8 cellular contexts compared by ENCODE assay signal in genomic region chr2:101149241-101150192, GRCh38. TPM values are rescaled to one million over a fixed set of nuclear protein-coding genes. Genes with fewer than 3 reads are reported as not detected.
DNase-seq lines count a peak whose midpoint lies in the region; ATAC-seq, FAIRE-seq and TF ChIP-seq lines count a peak whose summit lies in the region.

No MANE protein-coding gene starts in this region.

- FAIRE-seq in keratinocyte (lab: Jason Lieb, UNC) = peak; percentile 43

- no peaks in the 10 kb centered on the region for H3K9me3 Mint-ChIP-seq in activated T-cell treated with anti-CD3 and anti-CD28 coated beads, Interleukin-2, amount 50 U/mL, for 24 hours
- H3K9me3 Mint-ChIP-seq in activated CD8-positive, alpha-beta T cell treated with anti-CD3 and anti-CD28 coated beads for 36 hours = no peaks in the 10 kb centered on the region

- peak overlapping the region; percentile 69 for H3K4me3 Mint-ChIP-seq in activated T-cell treated with anti-CD3 and anti-CD28 coated beads, Interleukin-2, amount 50 U/mL, for 24 hours
- peak overlapping the region; percentile 63 for H3K4me3 Mint-ChIP-seq in activated CD8-positive, alpha-beta T cell treated with anti-CD3 and anti-CD28 coated beads for 36 hours

- dilution Hi-C loops in keratinocyte (cut with MboI; ENCODE audit: extremely low pct_ligation_motif_present, low sequenced_read_pairs) = no loop called here

- H3K27ac ChIP-seq in keratinocyte (ENCODE audit: control insufficient read depth, insufficient read depth, low read length) = peak overlapping the region; percentile 70
- H3K27ac ChIP-seq in testis = peak overlapping the region in 1 of 2 donors; percentile 83

- H3K36me3 ChIP-seq in keratinocyte (ENCODE audit: control insufficient read depth in 2 of 2, extremely low read depth in 1 of 2, insufficient read depth in 2 of 2, low read length in 2 of 2) (no peaks in the 10 kb centered on the region), testis (ENCODE audit: low read depth, missing control alignments) (no peaks in the 10 kb centered on the region)

- peak; percentile 35 for DNase-seq in activated T-cell treated with anti-CD3 and anti-CD28 coated beads, Interleukin-2, amount 50 U/mL, for 24 hours
- no peak for DNase-seq in activated T-cell treated with anti-CD3 and anti-CD28 coated beads, Interleukin-2, amount 50 U/mL, for 1 hour
- DNase-seq in activated CD8-positive, alpha-beta T cell treated with anti-CD3 and anti-CD28 coated beads for 36 hours = no peak
- DNase-seq in keratinocyte (ENCODE audit: low read depth, low spot score) = no peak
- peak; percentile 30 for DNase-seq in testis
- DNase-seq in GM10266 (ENCODE audit: extremely low spot score) = no peak
- no peak for DNase-seq in islet precursor cell

- peak overlapping the region; percentile 84 for H3K9ac ChIP-seq in keratinocyte (ENCODE audit: control insufficient read depth, extremely low read depth, insufficient read depth, low read length)

- H3K27me3 ChIP-seq in keratinocyte (ENCODE audit: control insufficient read depth, extremely low read depth, insufficient read depth, low read length) (no peaks in the 10 kb centered on the region), testis (no peaks in the 10 kb centered on the region)

- H3K27me3 Mint-ChIP-seq in activated T-cell treated with anti-CD3 and anti-CD28 coated beads, Interleukin-2, amount 50 U/mL, for 24 hours = peaks cover 33% of the 10 kb centered on the region
- H3K27me3 Mint-ChIP-seq in activated CD8-positive, alpha-beta T cell treated with anti-CD3 and anti-CD28 coated beads for 36 hours = peaks cover 27% of the 10 kb centered on the region

- no peak for ATAC-seq in activated CD8-positive, alpha-beta T cell treated with anti-CD3 and anti-CD28 coated beads for 36 hours
- no peak for ATAC-seq in HG02588 (IDR thresholded peaks at IDR 0.05; ENCODE audit: unreplicated experiment)

- no peak for TF ChIP-seq POLR2A in testis (IDR thresholded peaks at IDR 0.05)

- H3K9me1 ChIP-seq in keratinocyte (ENCODE audit: control insufficient read depth, extremely low read depth, insufficient read depth, low read length) = peaks cover 3% of the 10 kb centered on the region

- H3K36me3 Mint-ChIP-seq in activated T-cell treated with anti-CD3 and anti-CD28 coated beads, Interleukin-2, amount 50 U/mL, for 24 hours (ENCODE audit: low read depth) = no peaks in the 10 kb centered on the region
- H3K36me3 Mint-ChIP-seq in activated CD8-positive, alpha-beta T cell treated with anti-CD3 and anti-CD28 coated beads for 36 hours (ENCODE audit: low read depth) = no peaks in the 10 kb centered on the region

- peaks cover 49% of the 10 kb centered on the region for H3K4me1 ChIP-seq in keratinocyte (ENCODE audit: control insufficient read depth, extremely low read depth, insufficient read depth, low read length)
- H3K4me1 ChIP-seq in testis = peaks cover 33% of the 10 kb centered on the region

- no peaks in the 10 kb centered on the region for H3K9me3 ChIP-seq in keratinocyte (ENCODE audit: control insufficient read depth, low read depth, low read length)
- H3K9me3 ChIP-seq in testis = no peaks in the 10 kb centered on the region

- peaks cover 6% of the 10 kb centered on the region for H4K20me1 ChIP-seq in keratinocyte (ENCODE audit: control insufficient read depth, extremely low read depth, insufficient read depth, low read length)

- H3K27ac Mint-ChIP-seq in activated T-cell treated with anti-CD3 and anti-CD28 coated beads, Interleukin-2, amount 50 U/mL, for 24 hours = no peak overlapping the region
- H3K27ac Mint-ChIP-seq in activated CD8-positive, alpha-beta T cell treated with anti-CD3 and anti-CD28 coated beads for 36 hours = no peak overlapping the region

- POLR2A ChIA-PET in activated CD8-positive, alpha-beta T cell treated with anti-CD3 and anti-CD28 coated beads for 36 hours (lab: Charles Lee) = no interaction called here

- peaks cover 53% of the 10 kb centered on the region for H3K79me2 ChIP-seq in keratinocyte (ENCODE audit: control insufficient read depth, insufficient read depth, low read length)

- H2AFZ ChIP-seq in keratinocyte (ENCODE audit: control insufficient read depth, low read length) = no peak overlapping the region

- intact Hi-C loops in activated CD8-positive, alpha-beta T cell treated with anti-CD3 and anti-CD28 coated beads for 36 hours (cut with micrococcal nuclease) = no loop called here
- intact Hi-C loops in testis (cut with DNase I; ENCODE audit: low total_unique reads) = loop anchor here (10.0 kb wide), 1 partner anchor 115 kb away; no protein-coding TSS in a partner anchor

- H3K4me2 ChIP-seq in keratinocyte (ENCODE audit: control insufficient read depth, extremely low read depth, insufficient read depth, low read depth, low read length) = peak overlapping the region; percentile 94

- H3K4me3 ChIP-seq in keratinocyte (ENCODE audit: control insufficient read depth in 2 of 3, extremely low read depth in 1 of 3, insufficient read depth in 2 of 3, low read depth in 1 of 3, low read length in 3 of 3) = peak overlapping the region; percentile 70 to 84 (median 76)
- peak overlapping the region; percentile 72 to 73 for H3K4me3 ChIP-seq in testis

- peaks cover 21% of the 10 kb centered on the region for H3K4me1 Mint-ChIP-seq in activated T-cell treated with anti-CD3 and anti-CD28 coated beads, Interleukin-2, amount 50 U/mL, for 24 hours (ENCODE audit: low read depth)
- peaks cover 14% of the 10 kb centered on the region for H3K4me1 Mint-ChIP-seq in activated CD8-positive, alpha-beta T cell treated with anti-CD3 and anti-CD28 coated beads for 36 hours (ENCODE audit: low read depth)

- TF ChIP-seq CTCF in activated CD8-positive, alpha-beta T cell treated with anti-CD3 and anti-CD28 coated beads for 36 hours (IDR thresholded peaks at IDR 0.05) = no peak
- TF ChIP-seq CTCF in keratinocyte (optimal IDR thresholded peaks at IDR 0.05 in 1 of 3, IDR thresholded peaks at IDR 0.05 in 1 of 3, conservative IDR thresholded peaks at IDR 0.05 in 1 of 3; ENCODE audit: extremely low read depth in 1 of 3, insufficient read depth in 2 of 3, low read length in 3 of 3) (no peak), testis (IDR thresholded peaks at IDR 0.05) (no peak), GM10266 (IDR thresholded peaks at IDR 0.05; ENCODE audit: control insufficient read depth, insufficient read depth, low read depth, missing control alignments) (no peak)

- whole genome bisulfite sequencing in testis, 2 donors = 45 to 56% methylated on average over 21 of the region's 21 CpGs

- CTCF ChIA-PET in activated CD8-positive, alpha-beta T cell treated with anti-CD3 and anti-CD28 coated beads for 36 hours (lab: Charles Lee) = interaction anchor here (0.9 to 5.4 kb wide), 11 partner anchors 8 to 136 kb away, joined by 3 to 29 read pairs (median 4); no protein-coding TSS in a partner anchor

RNA-seq across cellular contexts. Expression of gene TBC1D8, which starts 1.7 kb away (rescaled TPM):
- total RNA-seq in activated CD8-positive, alpha-beta T cell treated with anti-CD3 and anti-CD28 coated beads for 36 hours = 1 to 10 TPM; 3.2 to 3.3 TPM
- polyA plus RNA-seq in keratinocyte (10.4 to 13.8 TPM (median 12.6 TPM) in 3 replicates), testis (ENCODE audit: insufficient read depth, low read depth, low replicate concordance) (62.2 TPM)
- polyA plus RNA-seq in keratinocyte (2011; ENCODE audit: low read depth) = 14.3 TPM
- 5.1 and 6.1 TPM in 2 replicates for polyA plus RNA-seq in keratinocyte (2011; cell fraction: cytosol; rRNA removed)
- 46.9 and 56.0 TPM in 2 replicates for polyA plus RNA-seq in keratinocyte (2011; cell fraction: nucleus; rRNA removed)
- 7.2 and 16.5 TPM in 2 replicates for polyA plus RNA-seq in keratinocyte (2012; ENCODE audit: low replicate concordance)
- polyA minus RNA-seq in keratinocyte = 13.5 to 33.2 TPM (median 21.9 TPM) in 3 replicates
- 5.2 TPM for polyA minus RNA-seq in keratinocyte (2011; cell fraction: cytosol; rRNA and poly(A)+ RNA removed)
- polyA minus RNA-seq in keratinocyte (2011; cell fraction: nucleus; rRNA and poly(A)+ RNA removed) = 15.9 and 22.5 TPM in 2 replicates
- total RNA-seq in testis = 100 to 1,000 TPM in 1 of 2 donors, 10 to 100 TPM in 1; 90.1 to 125 TPM

Comparison
In these comparisons a context has a peak if more than half of its experiments do, and no peak if none do; other contexts are left out.
1. DNase-seq: peak in activated T-cell treated with anti-CD3 and anti-CD28 coated beads, Interleukin-2, amount 50 U/mL, for 24 hours (single experiment) and testis (single experiment); none in activated T-cell treated with anti-CD3 and anti-CD28 coated beads, Interleukin-2, amount 50 U/mL, for 1 hour (single experiment), activated CD8-positive, alpha-beta T cell treated with anti-CD3 and anti-CD28 coated beads for 36 hours (single experiment), keratinocyte (single experiment), GM10266 (single experiment) and islet precursor cell (single experiment).
2. RNA of gene TBC1D8, which starts 1.7 kb away (total RNA-seq): 90.1 to 125 TPM in testis; 3.2 to 3.3 TPM in activated CD8-positive, alpha-beta T cell treated with anti-CD3 and anti-CD28 coated beads for 36 hours; every median in the first group is over 10 times any median in the second.